Comparison of ENCODE assay signal across 1 cellular context in the genomic region with DNA sequence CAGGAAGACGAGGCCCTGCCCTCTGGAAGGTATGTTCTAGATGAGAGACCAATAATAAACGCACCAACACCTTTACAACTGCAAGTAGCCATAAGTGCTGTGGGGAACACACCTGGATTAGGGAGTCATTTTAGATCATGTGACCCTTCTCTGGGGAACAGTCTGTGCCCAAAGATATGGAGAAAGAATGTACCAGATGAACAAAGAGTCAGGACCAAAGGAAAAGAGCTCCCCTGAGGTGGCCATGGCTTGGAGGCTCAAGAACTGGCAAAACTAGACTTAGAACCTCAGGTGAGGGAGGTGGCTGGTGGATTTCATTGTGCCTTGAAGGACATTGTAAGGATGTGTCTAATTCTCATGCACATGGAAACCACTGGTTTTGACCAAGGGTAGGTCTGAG.
TF ChIP-seq lines count a peak whose summit lies in the region.

No MANE protein-coding gene starts in this region.

TF ChIP-seq in GM23338, 12 proteins besides CTCF, POLR2A, EP300 and RAD21 (continued from another document):
- TF ChIP-seq, protein P1, sequence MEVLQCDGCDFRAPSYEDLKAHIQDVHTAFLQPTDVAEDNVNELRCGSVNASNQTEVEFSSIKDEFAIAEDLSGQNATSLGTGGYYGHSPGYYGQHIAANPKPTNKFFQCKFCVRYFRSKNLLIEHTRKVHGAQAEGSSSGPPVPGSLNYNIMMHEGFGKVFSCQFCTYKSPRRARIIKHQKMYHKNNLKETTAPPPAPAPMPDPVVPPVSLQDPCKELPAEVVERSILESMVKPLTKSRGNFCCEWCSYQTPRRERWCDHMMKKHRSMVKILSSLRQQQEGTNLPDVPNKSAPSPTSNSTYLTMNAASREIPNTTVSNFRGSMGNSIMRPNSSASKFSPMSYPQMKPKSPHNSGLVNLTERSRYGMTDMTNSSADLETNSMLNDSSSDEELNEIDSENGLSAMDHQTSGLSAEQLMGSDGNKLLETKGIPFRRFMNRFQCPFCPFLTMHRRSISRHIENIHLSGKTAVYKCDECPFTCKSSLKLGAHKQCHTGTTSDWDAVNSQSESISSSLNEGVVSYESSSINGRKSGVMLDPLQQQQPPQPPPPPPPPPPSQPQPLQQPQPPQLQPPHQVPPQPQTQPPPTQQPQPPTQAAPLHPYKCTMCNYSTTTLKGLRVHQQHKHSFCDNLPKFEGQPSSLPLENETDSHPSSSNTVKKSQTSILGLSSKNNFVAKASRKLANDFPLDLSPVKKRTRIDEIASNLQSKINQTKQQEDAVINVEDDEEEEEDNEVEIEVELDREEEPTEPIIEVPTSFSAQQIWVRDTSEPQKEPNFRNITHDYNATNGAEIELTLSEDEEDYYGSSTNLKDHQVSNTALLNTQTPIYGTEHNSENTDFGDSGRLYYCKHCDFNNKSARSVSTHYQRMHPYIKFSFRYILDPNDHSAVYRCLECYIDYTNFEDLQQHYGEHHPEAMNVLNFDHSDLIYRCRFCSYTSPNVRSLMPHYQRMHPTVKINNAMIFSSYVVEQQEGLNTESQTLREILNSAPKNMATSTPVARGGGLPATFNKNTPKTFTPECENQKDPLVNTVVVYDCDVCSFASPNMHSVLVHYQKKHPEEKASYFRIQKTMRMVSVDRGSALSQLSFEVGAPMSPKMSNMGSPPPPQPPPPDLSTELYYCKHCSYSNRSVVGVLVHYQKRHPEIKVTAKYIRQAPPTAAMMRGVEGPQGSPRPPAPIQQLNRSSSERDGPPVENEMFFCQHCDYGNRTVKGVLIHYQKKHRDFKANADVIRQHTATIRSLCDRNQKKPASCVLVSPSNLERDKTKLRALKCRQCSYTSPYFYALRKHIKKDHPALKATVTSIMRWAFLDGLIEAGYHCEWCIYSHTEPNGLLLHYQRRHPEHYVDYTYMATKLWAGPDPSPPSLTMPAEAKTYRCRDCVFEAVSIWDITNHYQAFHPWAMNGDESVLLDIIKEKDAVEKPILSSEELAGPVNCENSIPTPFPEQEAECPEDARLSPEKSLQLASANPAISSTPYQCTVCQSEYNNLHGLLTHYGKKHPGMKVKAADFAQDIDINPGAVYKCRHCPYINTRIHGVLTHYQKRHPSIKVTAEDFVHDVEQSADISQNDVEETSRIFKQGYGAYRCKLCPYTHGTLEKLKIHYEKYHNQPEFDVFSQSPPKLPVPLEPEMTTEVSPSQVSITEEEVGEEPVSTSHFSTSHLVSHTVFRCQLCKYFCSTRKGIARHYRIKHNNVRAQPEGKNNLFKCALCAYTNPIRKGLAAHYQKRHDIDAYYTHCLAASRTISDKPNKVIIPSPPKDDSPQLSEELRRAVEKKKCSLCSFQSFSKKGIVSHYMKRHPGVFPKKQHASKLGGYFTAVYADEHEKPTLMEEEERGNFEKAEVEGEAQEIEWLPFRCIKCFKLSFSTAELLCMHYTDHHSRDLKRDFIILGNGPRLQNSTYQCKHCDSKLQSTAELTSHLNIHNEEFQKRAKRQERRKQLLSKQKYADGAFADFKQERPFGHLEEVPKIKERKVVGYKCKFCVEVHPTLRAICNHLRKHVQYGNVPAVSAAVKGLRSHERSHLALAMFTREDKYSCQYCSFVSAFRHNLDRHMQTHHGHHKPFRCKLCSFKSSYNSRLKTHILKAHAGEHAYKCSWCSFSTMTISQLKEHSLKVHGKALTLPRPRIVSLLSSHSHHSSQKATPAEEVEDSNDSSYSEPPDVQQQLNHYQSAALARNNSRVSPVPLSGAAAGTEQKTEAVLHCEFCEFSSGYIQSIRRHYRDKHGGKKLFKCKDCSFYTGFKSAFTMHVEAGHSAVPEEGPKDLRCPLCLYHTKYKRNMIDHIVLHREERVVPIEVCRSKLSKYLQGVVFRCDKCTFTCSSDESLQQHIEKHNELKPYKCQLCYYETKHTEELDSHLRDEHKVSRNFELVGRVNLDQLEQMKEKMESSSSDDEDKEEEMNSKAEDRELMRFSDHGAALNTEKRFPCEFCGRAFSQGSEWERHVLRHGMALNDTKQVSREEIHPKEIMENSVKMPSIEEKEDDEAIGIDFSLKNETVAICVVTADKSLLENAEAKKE (CRISPR knock-in tag; IDR thresholded peaks at IDR 0.05), result no peak
- TF ChIP-seq STAT1 (IDR thresholded peaks at IDR 0.05; ENCODE audit: unreplicated experiment) (no peak), POLR2AphosphoS5 (IDR thresholded peaks at IDR 0.05; ENCODE audit: low read depth) (no peak), NANOG (IDR thresholded peaks at IDR 0.05; ENCODE audit: borderline replicate concordance) (no peak), EZH2phosphoT487 (IDR thresholded peaks at IDR 0.05; ENCODE audit: unreplicated experiment) (no peak), ZNF331 (CRISPR knock-in tag; IDR thresholded peaks at IDR 0.05; ENCODE audit: low read depth) (no peak), JUNB (IDR thresholded peaks at IDR 0.05; ENCODE audit: unreplicated experiment) (no peak)
